ENCODE assay signal across 10 cellular contexts in genomic region chr20:51189814-51190782, GRCh38.
"Had no signal": no experiment of that assay in that cellular context is flagged by ENCODE, and none has a peak within 500 bp of the region (broad histone marks: within the 10 kb centered on the region; RNA-seq: fewer than 3 reads in every experiment).

No MANE protein-coding gene starts in this region.

- H3K36me3 ChIP-seq: neutrophil, thyroid gland had no signal

- H3K36me3 Mint-ChIP-seq: activated naive CD4-positive, alpha-beta T cell treated with anti-CD3 and anti-CD28 coated beads, Interleukin-2, amount 10 ng/mL, durations not matched to agents 7 days and 5 days had no signal

- H3K4me1 ChIP-seq: thyroid gland had no signal

- H3K4me3 Mint-ChIP-seq: activated naive CD4-positive, alpha-beta T cell treated with anti-CD3 and anti-CD28 coated beads, Interleukin-2, amount 10 ng/mL, durations not matched to agents 7 days and 5 days; activated T-helper 17 cell treated with anti-CD3 and anti-CD28 coated beads, Interleukin-2, amount 50 U/mL, for 72 hours had no signal

- H3K9me3 Mint-ChIP-seq: activated naive CD4-positive, alpha-beta T cell treated with anti-CD3 and anti-CD28 coated beads, Interleukin-2, amount 10 ng/mL, durations not matched to agents 7 days and 5 days; activated T-helper 17 cell treated with anti-CD3 and anti-CD28 coated beads, Interleukin-2, amount 50 U/mL, for 72 hours had no signal

- H3K9me3 ChIP-seq: neutrophil, thyroid gland had no signal

- H3K4me3 ChIP-seq: thyroid gland had no signal

- DNase-seq: activated CD4-positive, alpha-beta T cell treated with anti-CD3 and anti-CD28 coated beads for 4 hours; activated naive CD4-positive, alpha-beta T cell treated with anti-CD3 and anti-CD28 coated beads, Interleukin-2, amount 10 ng/mL, durations not matched to agents 7 days and 5 days; activated T-cell treated with anti-CD3 and anti-CD28 coated beads for 4 hours; effector memory CD4-positive, alpha-beta T cell; glutamatergic neuron; mesenchymal stem cell; small intestine; thyroid gland had no signal

- H3K27ac Mint-ChIP-seq: activated naive CD4-positive, alpha-beta T cell treated with anti-CD3 and anti-CD28 coated beads, Interleukin-2, amount 10 ng/mL, durations not matched to agents 7 days and 5 days; activated T-helper 17 cell treated with anti-CD3 and anti-CD28 coated beads, Interleukin-2, amount 50 U/mL, for 72 hours had no signal

- H3K27ac ChIP-seq: neutrophil, thyroid gland had no signal

- H3K4me1 Mint-ChIP-seq: activated naive CD4-positive, alpha-beta T cell treated with anti-CD3 and anti-CD28 coated beads, Interleukin-2, amount 10 ng/mL, durations not matched to agents 7 days and 5 days; activated T-helper 17 cell treated with anti-CD3 and anti-CD28 coated beads, Interleukin-2, amount 50 U/mL, for 72 hours had no signal

- H3K27me3 ChIP-seq: thyroid gland had no signal
